Comparison of ENCODE assay signal across 19 cellular contexts in genomic region chr14:100903672-100904185, GRCh38. TPM values are rescaled to one million over a fixed set of nuclear protein-coding genes. Genes with fewer than 3 reads are reported as not detected.
DNase-seq lines count a peak whose midpoint lies in the region; ATAC-seq and TF ChIP-seq lines count a peak whose summit lies in the region.
"Had no signal": no experiment of that assay in that cellular context is flagged by ENCODE, and none has a peak within 500 bp of the region (broad histone marks: within the 10 kb centered on the region; RNA-seq: fewer than 3 reads in every experiment).

RTL1 (minus strand) TSS chr14:100903722; CDS start chr14:100884788, 18,934 bp downstream.

- DNase-seq in T-helper 1 cell (no peak), osteocyte (ENCODE audit: extremely low spot score, unreplicated experiment) (no peak), LoVo (ENCODE audit: low spot score) (no peak), GM03348 (ENCODE audit: low spot score) (no peak)
- DNase-seq: activated CD8-positive, alpha-beta T cell treated with anti-CD3 and anti-CD28 coated beads, Interleukin-2, amount 10 ng/mL, durations not matched to agents 7 days and 5 days; activated naive CD8-positive, alpha-beta T cell treated with anti-CD3 and anti-CD28 coated beads, Interleukin-2, amount 10 ng/mL, durations not matched to agents 7 days and 5 days; CD4-positive, CD25-positive, alpha-beta regulatory T cell; effector memory CD4-positive, alpha-beta T cell; naive thymus-derived CD4-positive, alpha-beta T cell; NCI-H1417 treated with DMSO at 0.1 percent for 48 hours; NCI-H226; uterus had no signal

- no peaks in the 10 kb centered on the region for H3K4me1 Mint-ChIP-seq in T-helper 1 cell treated with Interleukin-12 subunit alpha and Interleukin-12 subunit beta and Interleukin-4 antibody, amounts not matched to agents 30 μg/mL and 1 μg/mL, for 36 hours (ENCODE audit: low read depth)
- peaks cover 19% of the 10 kb centered on the region for H3K4me1 Mint-ChIP-seq in osteocyte (ENCODE audit: unreplicated experiment)
- H3K4me1 Mint-ChIP-seq: activated naive CD8-positive, alpha-beta T cell treated with anti-CD3 and anti-CD28 coated beads, Interleukin-2, amount 10 ng/mL, durations not matched to agents 7 days and 5 days; CD4-positive, CD25-positive, alpha-beta regulatory T cell had no signal

- no peaks in the 10 kb centered on the region for H3K9me3 Mint-ChIP-seq in T-helper 1 cell treated with Interleukin-12 subunit alpha and Interleukin-12 subunit beta and Interleukin-4 antibody, amounts not matched to agents 30 μg/mL and 1 μg/mL, for 36 hours
- no peaks in the 10 kb centered on the region for H3K9me3 Mint-ChIP-seq in osteocyte (ENCODE audit: unreplicated experiment)
- H3K9me3 Mint-ChIP-seq: activated naive CD8-positive, alpha-beta T cell treated with anti-CD3 and anti-CD28 coated beads, Interleukin-2, amount 10 ng/mL, durations not matched to agents 7 days and 5 days had no signal

- H3K4me3 Mint-ChIP-seq in T-helper 1 cell treated with Interleukin-12 subunit alpha and Interleukin-12 subunit beta and Interleukin-4 antibody, amounts not matched to agents 30 μg/mL and 1 μg/mL, for 36 hours: no peak within 1 kb of the TSS
- H3K4me3 Mint-ChIP-seq in osteocyte (ENCODE audit: unreplicated experiment): peak within 1 kb of the TSS; percentile 69
- H3K4me3 Mint-ChIP-seq: activated CD8-positive, alpha-beta T cell treated with anti-CD3 and anti-CD28 coated beads, Interleukin-2, amount 10 ng/mL, durations not matched to agents 7 days and 5 days; activated naive CD8-positive, alpha-beta T cell treated with anti-CD3 and anti-CD28 coated beads, Interleukin-2, amount 10 ng/mL, durations not matched to agents 7 days and 5 days; CD4-positive, CD25-positive, alpha-beta regulatory T cell; naive thymus-derived CD4-positive, alpha-beta T cell had no signal

- H3K36me3 Mint-ChIP-seq in T-helper 1 cell treated with Interleukin-12 subunit alpha and Interleukin-12 subunit beta and Interleukin-4 antibody, amounts not matched to agents 30 μg/mL and 1 μg/mL, for 36 hours (ENCODE audit: low read depth): no peaks in the 10 kb centered on the region
- no peaks in the 10 kb centered on the region for H3K36me3 Mint-ChIP-seq in osteocyte (ENCODE audit: unreplicated experiment)
- H3K36me3 Mint-ChIP-seq: activated naive CD8-positive, alpha-beta T cell treated with anti-CD3 and anti-CD28 coated beads, Interleukin-2, amount 10 ng/mL, durations not matched to agents 7 days and 5 days; CD4-positive, CD25-positive, alpha-beta regulatory T cell; naive thymus-derived CD4-positive, alpha-beta T cell had no signal

- peaks cover 57% of the 10 kb centered on the region for H3K27me3 Mint-ChIP-seq in T-helper 1 cell treated with Interleukin-12 subunit alpha and Interleukin-12 subunit beta and Interleukin-4 antibody, amounts not matched to agents 30 μg/mL and 1 μg/mL, for 36 hours (ENCODE audit: low read depth)
- H3K27me3 Mint-ChIP-seq in osteocyte (ENCODE audit: unreplicated experiment): peaks cover 84% of the 10 kb centered on the region

- H3K27ac Mint-ChIP-seq in T-helper 1 cell treated with Interleukin-12 subunit alpha and Interleukin-12 subunit beta and Interleukin-4 antibody, amounts not matched to agents 30 μg/mL and 1 μg/mL, for 36 hours: peak within 1 kb of the TSS; percentile 67
- no peak within 1 kb of the TSS for H3K27ac Mint-ChIP-seq in osteocyte (ENCODE audit: unreplicated experiment)
- H3K27ac Mint-ChIP-seq: activated CD8-positive, alpha-beta T cell treated with anti-CD3 and anti-CD28 coated beads, Interleukin-2, amount 10 ng/mL, durations not matched to agents 7 days and 5 days; activated naive CD8-positive, alpha-beta T cell treated with anti-CD3 and anti-CD28 coated beads, Interleukin-2, amount 10 ng/mL, durations not matched to agents 7 days and 5 days; CD4-positive, CD25-positive, alpha-beta regulatory T cell had no signal

- no peak for TF ChIP-seq CTCF in osteocyte (IDR thresholded peaks at IDR 0.05)

- ATAC-seq in HG03025 (IDR thresholded peaks at IDR 0.05; ENCODE audit: low FRiP score, unreplicated experiment): no peak
- ATAC-seq: activated CD8-positive, alpha-beta T cell treated with anti-CD3 and anti-CD28 coated beads, Interleukin-2, amount 10 ng/mL, durations not matched to agents 7 days and 5 days; naive thymus-derived CD4-positive, alpha-beta T cell had no signal

- peak within 1 kb of the TSS; percentile 30 for H3K4me3 ChIP-seq in iPS-11a (ENCODE audit: low read depth, low read length)

TF ChIP-seq in PFSK-1, 5 proteins besides CTCF, POLR2A, EP300 and RAD21:
- TF ChIP-seq TAF1 (IDR thresholded peaks at IDR 0.05; ENCODE audit: borderline replicate concordance, insufficient read depth, low read length) (peak; percentile 65; the same call in 1 of the 2 replicates), FOXP2 (optimal IDR thresholded peaks at IDR 0.05; ENCODE audit: borderline replicate concordance, extremely low read depth, extremely low read length, insufficient read depth) (no peak), POLR2AphosphoS5 (IDR thresholded peaks at IDR 0.05; ENCODE audit: low read depth, low read length) (no peak; the same call in 1 of the 2 replicates), REST (IDR thresholded peaks at IDR 0.05; ENCODE audit: insufficient read depth in 1 of 2, low read depth in 2 of 2, low read length in 2 of 2) (0 out of 4 replicates have a peak, but pooled peaks of 1 of the 2 experiments have one; percentile 12), SIN3A (IDR thresholded peaks at IDR 0.05; ENCODE audit: borderline replicate concordance, insufficient read depth, low read length) (0 out of 2 replicates have a peak, but pooled peaks have one; percentile 24)

RNA-seq across cellular contexts. Expression of gene RTL1, which starts in this region (rescaled TPM):
- polyA plus RNA-seq in PFSK-1 (2012; ENCODE audit: insufficient read length, low read depth): 154 TPM
- not detected in 2 replicates for total RNA-seq in osteocyte
- total RNA-seq: activated CD8-positive, alpha-beta T cell treated with anti-CD3 and anti-CD28 coated beads, Interleukin-2, amount 10 ng/mL, durations not matched to agents 7 days and 5 days; activated naive CD8-positive, alpha-beta T cell treated with anti-CD3 and anti-CD28 coated beads, Interleukin-2, amount 10 ng/mL, durations not matched to agents 7 days and 5 days; bronchial epithelial cell; CD4-positive, CD25-positive, alpha-beta regulatory T cell; lower leg skin; naive thymus-derived CD4-positive, alpha-beta T cell; RPMI7951 had no signal
- polyA plus RNA-seq: CD4-positive, CD25-positive, alpha-beta regulatory T cell; naive thymus-derived CD4-positive, alpha-beta T cell had no signal
